In genomic region chr5:97538916-97539315, GRCh38 we compare ENCODE assay signal across 14 cellular contexts.
DNase-seq lines count a peak whose midpoint lies in the region; ATAC-seq and TF ChIP-seq lines count a peak whose summit lies in the region.
"Had no signal": no experiment of that assay in that cellular context is flagged by ENCODE, and none has a peak within 500 bp of the region (broad histone marks: within the 10 kb centered on the region; RNA-seq: fewer than 3 reads in every experiment).

No MANE protein-coding gene starts in this region.

- H3K79me2 ChIP-seq in GM23338 (replicated peaks; ENCODE audit: insufficient read depth) = no peaks in the 10 kb centered on the region

- no peaks in the 10 kb centered on the region for H3K4me1 ChIP-seq in GM23338 (ENCODE audit: insufficient read depth)
- no peaks in the 10 kb centered on the region for H3K4me1 ChIP-seq in endodermal cell (ENCODE audit: control insufficient read depth, insufficient read depth, low read length)

- H3K27ac Mint-ChIP-seq in GM23338 (no peak overlapping the region), endodermal cell (no peak overlapping the region), natural killer cell (peak overlapping the region; percentile 64 to 73)
- H3K27ac Mint-ChIP-seq: CD4-positive, alpha-beta T cell had no signal

- H3K36me3 Mint-ChIP-seq in GM23338 (ENCODE audit: low read depth) (peaks cover 3% of the 10 kb centered on the region; the same call in 1 of the 3 replicates), endodermal cell (ENCODE audit: low read depth) (no peaks in the 10 kb centered on the region), natural killer cell (no peaks in the 10 kb centered on the region)

- H3K4me3 ChIP-seq in GM23338 = no peak overlapping the region
- H3K4me3 ChIP-seq in endodermal cell (ENCODE audit: low read length) = no peak overlapping the region
- H3K4me3 ChIP-seq: BLaER1 treated with 17β-estradiol and CSF1 and Interleukin-3, amounts not matched to agents 10 nM and 100 nM; GM23248 had no signal

- H4K20me1 ChIP-seq in GM23338 (replicated peaks; ENCODE audit: insufficient read depth) = no peaks in the 10 kb centered on the region
- H4K20me1 ChIP-seq: BLaER1 treated with 17β-estradiol and CSF1 and Interleukin-3, amounts not matched to agents 10 nM and 100 nM had no signal

- no peaks in the 10 kb centered on the region for H3K4me1 Mint-ChIP-seq in GM23338
- H3K4me1 Mint-ChIP-seq in endodermal cell = peaks cover under 1% of the 10 kb centered on the region
- H3K4me1 Mint-ChIP-seq in natural killer cell = peaks cover 18 to 22% of the 10 kb centered on the region in 2 donors

- no peaks in the 10 kb centered on the region for H3K27me3 Mint-ChIP-seq in GM23338 (ENCODE audit: insufficient read depth, low read depth, poor library complexity)
- H3K27me3 Mint-ChIP-seq in endodermal cell (ENCODE audit: insufficient read depth) = no peaks in the 10 kb centered on the region
- no peaks in the 10 kb centered on the region for H3K27me3 Mint-ChIP-seq in natural killer cell (ENCODE audit: low read depth in 2 of 2)
- H3K27me3 Mint-ChIP-seq: CD4-positive, alpha-beta T cell had no signal

- H3K27me3 ChIP-seq in GM23338 (ENCODE audit: insufficient read depth) = no peaks in the 10 kb centered on the region
- H3K27me3 ChIP-seq in endodermal cell (ENCODE audit: control insufficient read depth, insufficient read depth, low read length, poor library complexity, severe bottlenecking) = no peaks in the 10 kb centered on the region
- H3K27me3 ChIP-seq: BLaER1 treated with 17β-estradiol and CSF1 and Interleukin-3, amounts not matched to agents 10 nM and 100 nM had no signal

- H3F3A ChIP-seq in GM23338 (replicated peaks; ENCODE audit: low read depth) = no peaks in the 10 kb centered on the region

- peaks cover 3% of the 10 kb centered on the region; the same call in 1 of the 2 replicates for H3K9me2 ChIP-seq in GM23338 (ENCODE audit: insufficient read depth)

- DNase-seq in GM23338 (ENCODE audit: low spot score) (no peak), endodermal cell (no peak), natural killer cell (no peak), pons (ENCODE audit: low spot score) (peak; percentile 50), head of caudate nucleus (no peak), NCI-H510A (lab: John Stamatoyannopoulos, UW) (no peak)
- no peak for DNase-seq in activated CD4-positive, alpha-beta T cell treated with anti-CD3 and anti-CD28 coated beads for 4 hours
- DNase-seq: ACHN; CD4-positive, alpha-beta T cell; DMS79; GM23248; H7 had no signal

- TF ChIP-seq CTCF in GM23338 (conservative IDR thresholded peaks at IDR 0.05; ENCODE audit: low read depth in 2 of 2) = no peak
- no peak for TF ChIP-seq CTCF in endodermal cell (conservative IDR thresholded peaks at IDR 0.05)
- no peak for TF ChIP-seq CTCF in natural killer cell (IDR thresholded peaks at IDR 0.05)

- ATAC-seq in GM23338 (no peak), natural killer cell (peak; percentile 64 to 77 (median 68)), HG03196 (IDR thresholded peaks at IDR 0.05; ENCODE audit: unreplicated experiment) (no peak)

- H3K36me3 ChIP-seq in GM23338 (ENCODE audit: insufficient read depth) (no peaks in the 10 kb centered on the region), endodermal cell (ENCODE audit: control insufficient read depth, insufficient read depth, low read length) (no peaks in the 10 kb centered on the region)
- H3K36me3 ChIP-seq: BLaER1 treated with 17β-estradiol and CSF1 and Interleukin-3, amounts not matched to agents 10 nM and 100 nM had no signal

- H3K9ac ChIP-seq in endodermal cell (ENCODE audit: extremely low read depth, low read length, poor library complexity, severe bottlenecking) = no peak overlapping the region
- H3K9ac ChIP-seq: BLaER1 treated with 17β-estradiol and CSF1 and Interleukin-3, amounts not matched to agents 10 nM and 100 nM; GM23248 had no signal

- H3K27ac ChIP-seq in GM23338 (ENCODE audit: low read depth) (no peak overlapping the region), endodermal cell (ENCODE audit: low read depth, low read length) (peak overlapping the region; percentile 47)
- H3K27ac ChIP-seq: BLaER1 treated with 17β-estradiol and CSF1 and Interleukin-3, amounts not matched to agents 10 nM and 100 nM; GM23248 had no signal

- 45 to 90% methylated on average over 2 of the region's 2 CpGs for WGBS in endodermal cell (ENCODE audit: insufficient coverage in 1 of 2, insufficient read length in 1 of 2), 2 experiments

- H3K4me2 ChIP-seq in GM23338 = no peak overlapping the region
- H3K4me2 ChIP-seq: BLaER1 treated with 17β-estradiol and CSF1 and Interleukin-3, amounts not matched to agents 10 nM and 100 nM had no signal

- H3K9me3 Mint-ChIP-seq in GM23338 (peaks cover 9% of the 10 kb centered on the region), endodermal cell (peaks cover 16% of the 10 kb centered on the region), natural killer cell (no peaks in the 10 kb centered on the region)
- H3K9me3 Mint-ChIP-seq: CD4-positive, alpha-beta T cell had no signal

- H3K4me3 Mint-ChIP-seq in GM23338 (no peak overlapping the region), endodermal cell (no peak overlapping the region), natural killer cell (no peak overlapping the region)
- H3K4me3 Mint-ChIP-seq: CD4-positive, alpha-beta T cell had no signal

- intact Hi-C loops in natural killer cell (cut with micrococcal nuclease) (no loop called here), head of caudate nucleus (cut with DNase I) (no loop called here)

- peak overlapping the region; percentile 7; the same call in 1 of the 2 replicates for H2AFZ ChIP-seq in GM23338
- H2AFZ ChIP-seq: GM23248 had no signal

- H3K9me3 ChIP-seq in endodermal cell (ENCODE audit: control insufficient read depth, low read length) = no peaks in the 10 kb centered on the region

TF ChIP-seq in GM23338, 12 proteins besides CTCF, POLR2A, EP300 and RAD21 (continues in another document):
- TF ChIP-seq REST (IDR thresholded peaks at IDR 0.05; ENCODE audit: unreplicated experiment) = no peak
- no peak for TF ChIP-seq POLR2AphosphoS5 (IDR thresholded peaks at IDR 0.05; ENCODE audit: low read depth)
- TF ChIP-seq EZH2phosphoT487 (IDR thresholded peaks at IDR 0.05; ENCODE audit: unreplicated experiment) = no peak
- no peak for TF ChIP-seq ZNF114 (CRISPR knock-in tag; IDR thresholded peaks at IDR 0.05)
- TF ChIP-seq ZNF331 (CRISPR knock-in tag; IDR thresholded peaks at IDR 0.05; ENCODE audit: low read depth) = no peak
- TF ChIP-seq NANOG (IDR thresholded peaks at IDR 0.05; ENCODE audit: borderline replicate concordance) = no peak

Comparison
In these comparisons a context has a peak if more than half of its experiments do, and no peak if none do; other contexts are left out.
1. ATAC-seq: peak in natural killer cell (3 of 3); none in GM23338 (single experiment) and HG03196 (single experiment).
2. H3K27ac Mint-ChIP-seq: peak in natural killer cell (2 of 2); none in GM23338 (single experiment) and endodermal cell (single experiment).